11 cellular contexts compared by ENCODE assay signal in the genomic region with DNA sequence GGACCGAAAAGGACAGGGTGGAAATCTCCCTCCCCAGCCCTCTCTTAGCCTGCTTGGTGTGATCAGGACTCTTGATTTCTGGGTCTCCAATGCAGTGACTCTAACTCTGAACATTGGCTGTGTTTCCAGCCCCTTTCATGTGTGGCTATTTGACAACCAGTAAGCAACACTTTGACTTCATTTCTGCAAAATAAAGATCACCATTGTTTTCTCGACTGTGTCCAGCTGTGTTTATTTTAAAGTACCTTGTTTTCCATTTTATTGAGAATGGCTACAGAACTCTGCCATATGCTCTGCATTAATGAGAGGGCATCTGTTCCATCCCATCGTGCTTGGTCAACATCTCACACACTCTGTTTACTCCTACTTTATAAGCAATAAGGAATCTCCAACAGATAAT.
A peak's percentile ranks its signal among the peaks of the same experiment; 100 is the strongest.
DNase-seq lines count a peak whose midpoint lies in the region; ATAC-seq and TF ChIP-seq lines count a peak whose summit lies in the region.
"Had no signal": no experiment of that assay in that cellular context is flagged by ENCODE, and none has a peak within 500 bp of the region (broad histone marks: within the 10 kb centered on the region; RNA-seq: fewer than 3 reads in every experiment).

No MANE protein-coding gene starts in this region.

- ATAC-seq in activated T-cell treated with anti-CD3 and anti-CD28 coated beads, Interleukin-2, amount 50 U/mL, for 72 hours (replicated peaks in 1 of 2), result no peak
- ATAC-seq in HG03460 (IDR thresholded peaks at IDR 0.05; ENCODE audit: unreplicated experiment), result no peak
- ATAC-seq: SK-N-SH treated with all-trans-retinoic acid at 6 μM for 48 hours had no signal

- H3K36me3 ChIP-seq in brain microvascular endothelial cell (replicated peaks), result no peaks in the 10 kb centered on the region
- H3K36me3 ChIP-seq: thoracic aorta had no signal

- H3K27me3 ChIP-seq in brain microvascular endothelial cell (replicated peaks), result no peaks in the 10 kb centered on the region

- peak overlapping the region; percentile 77 for H3K27ac Mint-ChIP-seq in activated T-cell treated with anti-CD3 and anti-CD28 coated beads, Interleukin-2, amount 50 U/mL, for 72 hours
- H3K27ac Mint-ChIP-seq in endothelial cell (ENCODE audit: unreplicated experiment), result peak overlapping the region; percentile 57

- no peaks in the 10 kb centered on the region for H3K27me3 Mint-ChIP-seq in activated T-cell treated with anti-CD3 and anti-CD28 coated beads, Interleukin-2, amount 50 U/mL, for 72 hours (ENCODE audit: low read depth)
- H3K27me3 Mint-ChIP-seq in endothelial cell (ENCODE audit: unreplicated experiment), result peaks cover 9% of the 10 kb centered on the region

- no peaks in the 10 kb centered on the region for H3K9me3 Mint-ChIP-seq in activated T-cell treated with anti-CD3 and anti-CD28 coated beads, Interleukin-2, amount 50 U/mL, for 72 hours
- no peaks in the 10 kb centered on the region for H3K9me3 Mint-ChIP-seq in endothelial cell (ENCODE audit: unreplicated experiment)

- DNase-seq in activated T-cell treated with anti-CD3 and anti-CD28 coated beads, Interleukin-2, amount 50 U/mL, for 72 hours, result no peak
- no peak for DNase-seq in activated T-cell treated with anti-CD3 and anti-CD28 coated beads, Interleukin-2, amount 50 U/mL, for 48 hours
- DNase-seq in NCI-H524 treated with DMSO at 0.1 percent for 48 hours (lab: John Stamatoyannopoulos, UW) (peak; percentile 62), endothelial cell (ENCODE audit: low spot score) (no peak), superior temporal gyrus (ENCODE audit: extremely low spot score) (peak; percentile 71), brain microvascular endothelial cell (no peak), cerebellum (ENCODE audit: low spot score) (no peak)
- DNase-seq: MV-4-11 had no signal

- TF ChIP-seq CTCF in endothelial cell (IDR thresholded peaks at IDR 0.05; ENCODE audit: unreplicated experiment), result no peak
- no peak for TF ChIP-seq CTCF in brain microvascular endothelial cell (IDR thresholded peaks at IDR 0.05; ENCODE audit: low read depth, low read length, missing control alignments)

- H3K4me3 ChIP-seq in brain microvascular endothelial cell (ENCODE audit: low read depth, low read length), result no peak overlapping the region
- H3K4me3 ChIP-seq: thoracic aorta had no signal

- no peak overlapping the region for H3K27ac ChIP-seq in brain microvascular endothelial cell
- H3K27ac ChIP-seq: thoracic aorta had no signal

- peak overlapping the region; percentile 61 to 82 for H3K4me3 Mint-ChIP-seq in activated T-cell treated with anti-CD3 and anti-CD28 coated beads, Interleukin-2, amount 50 U/mL, for 72 hours
- H3K4me3 Mint-ChIP-seq in endothelial cell (ENCODE audit: unreplicated experiment), result no peak overlapping the region

- H3K36me3 Mint-ChIP-seq in activated T-cell treated with anti-CD3 and anti-CD28 coated beads, Interleukin-2, amount 50 U/mL, for 72 hours (ENCODE audit: insufficient read depth in 2 of 2), result no peaks in the 10 kb centered on the region
- H3K36me3 Mint-ChIP-seq in endothelial cell (ENCODE audit: low read depth, unreplicated experiment), result no peaks in the 10 kb centered on the region

- in situ Hi-C loops in brain microvascular endothelial cell (cut with HindIII; ENCODE audit: low pct_ligation_motif_present, low sequenced_read_pairs), result no loop called here

- peaks cover 92% of the 10 kb centered on the region for H3K4me1 Mint-ChIP-seq in activated T-cell treated with anti-CD3 and anti-CD28 coated beads, Interleukin-2, amount 50 U/mL, for 72 hours (ENCODE audit: low read depth)
- peaks cover 53% of the 10 kb centered on the region for H3K4me1 Mint-ChIP-seq in endothelial cell (ENCODE audit: unreplicated experiment)

Comparison
In these comparisons a context has a peak if more than half of its experiments do, and no peak if none do; other contexts are left out.
1. DNase-seq: peak in NCI-H524 treated with DMSO at 0.1 percent for 48 hours (single experiment) and superior temporal gyrus (single experiment); none in activated T-cell treated with anti-CD3 and anti-CD28 coated beads, Interleukin-2, amount 50 U/mL, for 72 hours (0 of 2), activated T-cell treated with anti-CD3 and anti-CD28 coated beads, Interleukin-2, amount 50 U/mL, for 48 hours (0 of 2), endothelial cell (single experiment), brain microvascular endothelial cell (single experiment) and cerebellum (single experiment).